In genomic region chr22:26579331-26579886, GRCh38 we compare ENCODE assay signal across 8 cellular contexts. TPM values are rescaled to one million over a fixed set of nuclear protein-coding genes. Genes with fewer than 3 reads are reported as not detected.
A peak's percentile ranks its signal among the peaks of the same experiment; 100 is the strongest.
DNase-seq lines count a peak whose midpoint lies in the region; ATAC-seq, FAIRE-seq and TF ChIP-seq lines count a peak whose summit lies in the region.

No MANE protein-coding gene starts in this region.

- H3K36me3 ChIP-seq in esophagus squamous epithelium (peaks cover 0 to 25% (median 9%) of the 10 kb centered on the region in 3 donors), upper lobe of left lung (peaks cover 0 to 15% (median 6%) of the 10 kb centered on the region in 4 donors), PC-3 (ENCODE audit: low read depth, low read length) (no peaks in the 10 kb centered on the region)

- no peak overlapping the region for H2AFZ ChIP-seq in PC-3 (ENCODE audit: low read length)

- H3K4me1 ChIP-seq in esophagus squamous epithelium (peaks cover 0 to 23% (median 6%) of the 10 kb centered on the region in 3 donors), upper lobe of left lung (peaks cover 36 to 58% (median 41%) of the 10 kb centered on the region in 4 donors), PC-3 (ENCODE audit: insufficient read depth, low read length) (no peaks in the 10 kb centered on the region)

- intact Hi-C loops in esophagus squamous epithelium (cut with DNase I) = no loop called here
- intact Hi-C loops in PC-3 (cut with micrococcal nuclease) = no loop called here

- no peaks in the 10 kb centered on the region for H4K20me1 ChIP-seq in PC-3 (ENCODE audit: low read length)

- BruUV-seq in PC-3 (replicated peaks; lab: Mats Ljungman, UMichigan) = no TSS peak

- 0 out of 2 replicates have a peak, but pooled peaks cover 3% of the 10 kb centered on the region for H3K79me2 ChIP-seq in PC-3 (ENCODE audit: low read length)

- TF ChIP-seq CTCF in esophagus squamous epithelium (IDR thresholded peaks at IDR 0.05) (no peak), upper lobe of left lung (IDR thresholded peaks at IDR 0.05) (no peak), PC-3 (conservative IDR thresholded peaks at IDR 0.05; ENCODE audit: low read depth, low read length) (no peak)

- CTCF ChIA-PET in PC-3 (lab: Charles Lee) = no interaction called here

- peak; percentile 72 for ATAC-seq in HG03064 (IDR thresholded peaks at IDR 0.05; ENCODE audit: low read depth, unreplicated experiment)
- peak; percentile 44 to 64 for ATAC-seq in upper lobe of left lung (ENCODE audit: low FRiP score in 2 of 2)
- ATAC-seq in PC-3 = no peak

- TF ChIP-seq POLR2A in GM12891 (IDR thresholded peaks at IDR 0.05; ENCODE audit: low read depth, low read length) = no peak
- TF ChIP-seq POLR2A in esophagus squamous epithelium (IDR thresholded peaks at IDR 0.05) = no peak
- TF ChIP-seq POLR2A in upper lobe of left lung (IDR thresholded peaks at IDR 0.05) = no peak

- H3K9me2 ChIP-seq in PC-3 (replicated peaks; ENCODE audit: low read length) = no peaks in the 10 kb centered on the region

- POLR2A ChIA-PET in PC-3 (lab: Charles Lee; ENCODE audit: unreplicated experiment) = no interaction called here

- peak overlapping the region in 3 of 4 donors; percentile 9 to 39 (median 33) for H3K27ac ChIP-seq in esophagus squamous epithelium
- peak overlapping the region; percentile 17 to 76 (median 63) for H3K27ac ChIP-seq in upper lobe of left lung
- H3K27ac ChIP-seq in PC-3 (ENCODE audit: low read length) = no peak overlapping the region

- H3K9ac ChIP-seq in PC-3 (ENCODE audit: low read length) = no peak overlapping the region

- H3F3A ChIP-seq in PC-3 (ENCODE audit: low read length, unreplicated experiment) = no peaks in the 10 kb centered on the region

- H3K4me3 ChIP-seq in esophagus squamous epithelium (no peak overlapping the region), upper lobe of left lung (no peak overlapping the region), PC-3 (ENCODE audit: low read length) (no peak overlapping the region)

- no peak for TF ChIP-seq EP300 in upper lobe of left lung (IDR thresholded peaks at IDR 0.05)

- H3K9me3 ChIP-seq in esophagus squamous epithelium (no peaks in the 10 kb centered on the region), upper lobe of left lung (no peaks in the 10 kb centered on the region), PC-3 (ENCODE audit: low read length) (no peaks in the 10 kb centered on the region)

- DNase-seq in GM12891 (ENCODE audit: insufficient read length, low spot score) = peak; percentile 62
- peak; percentile 54 for DNase-seq in activated CD4-positive, CD25-positive, alpha-beta regulatory T cell treated with anti-CD3 and anti-CD28 coated beads, Interleukin-2, amount 50 U/mL, for 72 hours
- DNase-seq in esophagus squamous epithelium (lab: John Stamatoyannopoulos, UW) = no peak
- DNase-seq in upper lobe of left lung = peak in 1 of 2 donors; percentile 47
- no peak for DNase-seq in HTR-8/SVneo (ENCODE audit: insufficient read length, low spot score)
- no peak for DNase-seq in PC-3
- no peak for DNase-seq in occipital lobe (lab: John Stamatoyannopoulos, UW)

- H3K27me3 ChIP-seq in esophagus squamous epithelium (no peaks in the 10 kb centered on the region), upper lobe of left lung (no peaks in the 10 kb centered on the region), PC-3 (ENCODE audit: low read length) (no peaks in the 10 kb centered on the region)

- no peak overlapping the region for H3K4me2 ChIP-seq in PC-3 (ENCODE audit: low read length)

- FAIRE-seq in GM12891 (lab: Jason Lieb, UNC) = peak; percentile 94
- no peak for FAIRE-seq in HTR-8/SVneo (lab: Jason Lieb, UNC)

- 41 to 44% methylated on average over 4 to 6 of the region's 10 CpGs for WGBS in esophagus squamous epithelium, 2 donors
- WGBS in upper lobe of left lung, 2 donors = 35 to 39% methylated on average over 9 to 10 of the region's 10 CpGs

TF ChIP-seq in GM12891, 5 proteins besides CTCF, POLR2A, EP300 and RAD21:
- TF ChIP-seq POU2F2 (IDR thresholded peaks at IDR 0.05; ENCODE audit: low read depth, low read length) (no peak), SPI1 (IDR thresholded peaks at IDR 0.05; ENCODE audit: low read depth, low read length) (peak; percentile 55)

RNA-seq across cellular contexts. Expression of gene TPST2, which starts 10.5 kb away (rescaled TPM):
- polyA plus RNA-seq in GM12891 (2012; ENCODE audit: low read depth, missing spikeins) = 13.3 TPM
- total RNA-seq in esophagus squamous epithelium = 10 to 100 TPM; 27.2 to 40.6 (median 32.5) TPM
- total RNA-seq in upper lobe of left lung = 100 to 1,000 TPM in 2 of 6 donors, 10 to 100 TPM in 4; 50.5 to 253 (median 95.8) TPM
- total RNA-seq in PC-3 (2014; rRNA removed) = 7.9 and 8.1 TPM in 2 replicates
- total RNA-seq in occipital lobe = 11.4 TPM

RNA-seq across cellular contexts. Expression of gene CRYBB1, which starts 38.4 kb away (rescaled TPM):
- not detected for polyA plus RNA-seq in GM12891 (2012; ENCODE audit: low read depth, missing spikeins)
- total RNA-seq in esophagus squamous epithelium = under 1 TPM in 1 of 4 donors, not detected in 3; 0.95 TPM
- total RNA-seq in upper lobe of left lung = under 1 TPM in 2 of 6 donors, not detected in 4; 0.26 to 0.81 TPM
- not detected in 2 replicates for total RNA-seq in PC-3 (2014; rRNA removed)
- 0.62 TPM for total RNA-seq in occipital lobe

RNA-seq across cellular contexts. Expression of gene CRYBA4, which starts 42.4 kb away (rescaled TPM):
- 0.28 TPM for polyA plus RNA-seq in GM12891 (2012; ENCODE audit: low read depth, missing spikeins)
- total RNA-seq in esophagus squamous epithelium (not detected), upper lobe of left lung (not detected), PC-3 (2014; rRNA removed) (not detected in 2 replicates), occipital lobe (not detected)

Comparison
In these comparisons a context has a peak if more than half of its experiments do, and no peak if none do; other contexts are left out.
1. DNase-seq: peak in GM12891 (single experiment) and activated CD4-positive, CD25-positive, alpha-beta regulatory T cell treated with anti-CD3 and anti-CD28 coated beads, Interleukin-2, amount 50 U/mL, for 72 hours (single experiment); none in esophagus squamous epithelium (single experiment), HTR-8/SVneo (single experiment), PC-3 (single experiment) and occipital lobe (single experiment).